28 cellular contexts compared by ENCODE assay signal in genomic region chr15:87959658-87960057, GRCh38.
"Had no signal": no experiment of that assay in that cellular context is flagged by ENCODE, and none has a peak within 500 bp of the region (broad histone marks: within the 10 kb centered on the region; RNA-seq: fewer than 3 reads in every experiment).

No MANE protein-coding gene starts in this region.

- DNase-seq: activated B cell treated with CpG ODN at 0.5 μM for 24 hours; activated CD4-positive, alpha-beta T cell treated with anti-CD3 and anti-CD28 coated beads for 48 hours; activated CD4-positive, alpha-beta T cell treated with anti-CD3 and anti-CD28 coated beads, Interleukin-2, amount 50 U/mL, for 1 hour; activated CD4-positive, alpha-beta T cell treated with anti-CD3 and anti-CD28 coated beads, Interleukin-2, amount 50 U/mL, for 48 hours; activated CD8-positive, alpha-beta memory T cell treated with anti-CD3 and anti-CD28 coated beads for 24 hours; activated CD8-positive, alpha-beta T cell treated with anti-CD3 and anti-CD28 coated beads for 36 hours; activated effector memory CD4-positive, alpha-beta T cell treated with Interleukin-2 at 50 U/mL for 16 hours; activated gamma-delta T cell treated with Interleukin-2 at 50 U/mL for 16 hours; activated naive CD4-positive, alpha-beta T cell treated with anti-CD3 and anti-CD28 coated beads, Interleukin-2, amount 50 U/mL, for 16 hours; activated naive CD4-positive, alpha-beta T cell treated with Interleukin-2 at 50 U/mL for 16 hours; activated T-cell treated with anti-CD3 and anti-CD28 coated beads, Interleukin-2, amount 50 U/mL, for 4 hours; amniotic stem cell; anterior cingulate cortex; body of pancreas; cerebellar nuclear complex; effector memory CD4-positive, alpha-beta T cell; foreskin keratinocyte; heart right ventricle; T-helper 1 cell; T-helper 17 cell; T1000 had no signal

- H3K36me3 ChIP-seq: gastroesophageal sphincter, heart right ventricle, WERI-Rb-1 had no signal

- H3K27ac ChIP-seq: body of pancreas, dorsolateral prefrontal cortex, foreskin keratinocyte, gastroesophageal sphincter, heart right ventricle, WERI-Rb-1 had no signal

- H3K9me3 ChIP-seq: body of pancreas, gastroesophageal sphincter, heart right ventricle had no signal

- H3K4me1 ChIP-seq: body of pancreas, foreskin keratinocyte, gastroesophageal sphincter had no signal

- H3K4me3 ChIP-seq: body of pancreas, coronary artery, dorsolateral prefrontal cortex, gastroesophageal sphincter, heart right ventricle had no signal

- H3K27me3 ChIP-seq: body of pancreas, dorsolateral prefrontal cortex, foreskin keratinocyte had no signal

- ATAC-seq: activated CD4-positive, CD25-positive, alpha-beta regulatory T cell treated with anti-CD3 and anti-CD28 coated beads, Interleukin-2, amount 50 U/mL, for 24 hours; activated CD8-positive, alpha-beta T cell treated with anti-CD3 and anti-CD28 coated beads for 36 hours; activated T-cell treated with anti-CD3 and anti-CD28 coated beads, Interleukin-2, amount 50 U/mL, for 4 hours; activated T-helper 17 cell treated with anti-CD3 and anti-CD28 coated beads, Interleukin-2, amount 50 U/mL, for 72 hours; body of pancreas; esophagus mucosa; foreskin keratinocyte; gastroesophageal sphincter; T-helper 17 cell had no signal
